In genomic region chr20:40672095-40672494, GRCh38 we compare ENCODE assay signal across 7 cellular contexts. TPM values are rescaled to one million over a fixed set of nuclear protein-coding genes. Genes with fewer than 3 reads are reported as not detected.
"Had no signal": no experiment of that assay in that cellular context is flagged by ENCODE, and none has a peak within 500 bp of the region (broad histone marks: within the 10 kb centered on the region; RNA-seq: fewer than 3 reads in every experiment).

No MANE protein-coding gene starts in this region.

- H2AFZ ChIP-seq: GM23338 had no signal

- H3K4me2 ChIP-seq: GM23338 had no signal

- H3K9me3 Mint-ChIP-seq: GM23338, H9 had no signal

- H3K4me3 Mint-ChIP-seq: GM23338, H9 had no signal

- H3K4me3 ChIP-seq: GM23338, K562 had no signal

- H3K27ac ChIP-seq: HL-60 had no signal

- H3K27ac Mint-ChIP-seq: GM23338, H9 had no signal

- DNase-seq: H9, HCEC 1CT, IMR-90 had no signal

- ATAC-seq: GM23338, HepG2, K562 had no signal

RNA-seq across cellular contexts. Expression of gene MAFB, which starts 16.9 kb away (rescaled TPM):
- total RNA-seq: IMR-90 had no signal
- polyA plus RNA-seq: K562 had no signal
